Comparison of ENCODE assay signal across 25 cellular contexts in the genomic region with DNA sequence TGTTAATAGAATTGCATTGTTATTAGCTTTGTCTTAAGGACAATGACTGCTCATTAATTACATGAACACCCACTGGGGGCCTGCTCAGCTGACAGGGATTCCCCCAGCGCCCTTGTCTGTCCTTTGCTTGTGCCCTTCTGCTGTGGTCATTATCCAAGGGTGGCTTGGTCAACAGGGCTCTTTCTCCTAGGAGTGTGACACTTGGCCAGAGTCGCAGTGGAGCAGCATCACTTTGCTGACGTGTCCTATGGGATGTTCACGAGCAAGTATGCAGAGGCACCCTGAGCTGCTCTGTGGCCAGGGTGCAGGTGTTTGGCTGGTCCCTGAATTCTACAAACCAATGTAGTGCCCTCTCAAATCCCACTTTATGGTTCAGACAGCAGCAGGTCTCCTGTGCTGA.
"Had no signal": no experiment of that assay in that cellular context is flagged by ENCODE, and none has a peak within 500 bp of the region (broad histone marks: within the 10 kb centered on the region; RNA-seq: fewer than 3 reads in every experiment).

No MANE protein-coding gene starts in this region.

- H3K27me3 ChIP-seq: foreskin keratinocyte, gastrocnemius medialis, heart left ventricle had no signal

- H3K27me3 Mint-ChIP-seq: activated CD4-positive, alpha-beta memory T cell treated with anti-CD3 and anti-CD28 coated beads, Interleukin-2, amount 10 ng/mL, durations not matched to agents 7 days and 5 days; activated T-cell treated with anti-CD3 and anti-CD28 coated beads, Interleukin-2, amount 50 U/mL, for 24 hours had no signal

- H3K4me1 ChIP-seq: foreskin keratinocyte had no signal

- DNase-seq: activated CD4-positive, alpha-beta memory T cell treated with anti-CD3 and anti-CD28 coated beads, Interleukin-2, amount 10 ng/mL, durations not matched to agents 7 days and 5 days; activated CD4-positive, alpha-beta T cell treated with anti-CD3 and anti-CD28 coated beads for 1 hour; activated CD4-positive, alpha-beta T cell treated with anti-CD3 and anti-CD28 coated beads for 4 hours; activated CD4-positive, alpha-beta T cell treated with anti-CD3 and anti-CD28 coated beads, Interleukin-2, amount 10 ng/mL, durations not matched to agents 7 days and 5 days; activated CD4-positive, alpha-beta T cell treated with anti-CD3 and anti-CD28 coated beads, Interleukin-2, amount 50 U/mL, for 4 hours; activated CD8-positive, alpha-beta memory T cell treated with anti-CD3 and anti-CD28 coated beads, Interleukin-2, amount 50 U/mL, for 48 hours; activated gamma-delta T cell; activated naive CD4-positive, alpha-beta T cell treated with anti-CD3 and anti-CD28 coated beads, Interleukin-2, amount 50 U/mL, for 16 hours; activated naive CD4-positive, alpha-beta T cell treated with Interleukin-2 at 50 U/mL for 16 hours; activated T-cell treated with anti-CD3 and anti-CD28 coated beads for 4 hours; activated T-cell treated with anti-CD3 and anti-CD28 coated beads, Interleukin-2, amount 50 U/mL, for 24 hours; activated T-cell treated with anti-CD3 and anti-CD28 coated beads, Interleukin-2, amount 50 U/mL, for 72 hours; amniotic stem cell; anterior cingulate cortex; caudate nucleus; effector CD8-positive, alpha-beta T cell; glutamatergic neuron; T-helper 2 cell had no signal

- H3K27ac Mint-ChIP-seq: activated CD4-positive, alpha-beta memory T cell treated with anti-CD3 and anti-CD28 coated beads, Interleukin-2, amount 10 ng/mL, durations not matched to agents 7 days and 5 days; activated CD4-positive, alpha-beta T cell treated with anti-CD3 and anti-CD28 coated beads, Interleukin-2, amount 10 ng/mL, durations not matched to agents 7 days and 5 days; activated naive CD8-positive, alpha-beta T cell; activated T-cell treated with anti-CD3 and anti-CD28 coated beads, Interleukin-2, amount 50 U/mL, for 24 hours; activated T-cell treated with anti-CD3 and anti-CD28 coated beads, Interleukin-2, amount 50 U/mL, for 72 hours; WTC11 had no signal

- H3K9me3 ChIP-seq: gastrocnemius medialis, heart left ventricle had no signal

- H3K4me3 Mint-ChIP-seq: activated CD4-positive, alpha-beta memory T cell treated with anti-CD3 and anti-CD28 coated beads, Interleukin-2, amount 10 ng/mL, durations not matched to agents 7 days and 5 days; activated CD4-positive, alpha-beta T cell treated with anti-CD3 and anti-CD28 coated beads, Interleukin-2, amount 10 ng/mL, durations not matched to agents 7 days and 5 days; activated T-cell treated with anti-CD3 and anti-CD28 coated beads, Interleukin-2, amount 50 U/mL, for 24 hours; WTC11 had no signal

- H3K36me3 Mint-ChIP-seq: activated naive CD8-positive, alpha-beta T cell; WTC11 had no signal

- H3K9me3 Mint-ChIP-seq: activated CD4-positive, alpha-beta memory T cell treated with anti-CD3 and anti-CD28 coated beads, Interleukin-2, amount 10 ng/mL, durations not matched to agents 7 days and 5 days; activated CD4-positive, alpha-beta T cell treated with anti-CD3 and anti-CD28 coated beads, Interleukin-2, amount 10 ng/mL, durations not matched to agents 7 days and 5 days; activated T-cell treated with anti-CD3 and anti-CD28 coated beads, Interleukin-2, amount 50 U/mL, for 24 hours; activated T-cell treated with anti-CD3 and anti-CD28 coated beads, Interleukin-2, amount 50 U/mL, for 72 hours; WTC11 had no signal

- ATAC-seq: activated T-cell treated with anti-CD3 and anti-CD28 coated beads, Interleukin-2, amount 50 U/mL, for 72 hours; WTC11 had no signal

- H3K4me3 ChIP-seq: gastrocnemius medialis, heart left ventricle had no signal

- H3K27ac ChIP-seq: brain microvascular endothelial cell, foreskin keratinocyte, VCaP had no signal

- H3K36me3 ChIP-seq: brain microvascular endothelial cell, gastrocnemius medialis, heart left ventricle had no signal
